In the genomic region with DNA sequence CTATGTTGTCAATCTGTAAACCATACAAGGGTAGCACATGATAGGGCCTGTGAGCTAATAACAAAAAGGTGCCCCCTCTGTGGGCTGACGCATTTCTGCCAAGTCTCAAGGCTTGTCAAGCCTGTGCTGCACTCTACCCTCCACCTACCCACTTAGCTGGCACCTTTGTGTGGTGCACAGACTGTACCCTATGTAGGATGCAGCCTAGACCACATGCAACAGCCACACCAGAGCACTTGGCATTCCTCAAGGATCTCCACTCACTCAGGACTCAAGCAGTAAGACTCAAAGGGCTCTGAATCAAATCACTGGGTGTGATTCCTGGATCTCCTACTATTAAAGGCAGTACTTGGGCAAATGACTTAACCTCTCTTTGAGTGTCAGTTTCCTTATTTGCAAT, we compare ENCODE assay signal across 40 cellular contexts.
"Had no signal": no experiment of that assay in that cellular context is flagged by ENCODE, and none has a peak within 500 bp of the region (broad histone marks: within the 10 kb centered on the region; RNA-seq: fewer than 3 reads in every experiment).

No MANE protein-coding gene starts in this region.

- DNase-seq: activated effector memory CD4-positive, alpha-beta T cell treated with anti-CD3 and anti-CD28 coated beads, Interleukin-2, amount 50 U/mL, for 16 hours; activated effector memory CD4-positive, alpha-beta T cell treated with Interleukin-2 at 50 U/mL for 16 hours; activated gamma-delta T cell; activated gamma-delta T cell treated with Interleukin-2 at 50 U/mL for 16 hours; activated naive CD4-positive, alpha-beta T cell; activated naive CD4-positive, alpha-beta T cell treated with anti-CD3 and anti-CD28 coated beads for 36 hours; activated naive CD4-positive, alpha-beta T cell treated with anti-CD3 and anti-CD28 coated beads, Interleukin-2, amount 10 ng/mL, durations not matched to agents 7 days and 5 days; activated naive CD4-positive, alpha-beta T cell treated with anti-CD3 and anti-CD28 coated beads, Interleukin-2, amount 50 U/mL, for 16 hours; activated naive CD4-positive, alpha-beta T cell treated with Interleukin-2 at 50 U/mL for 16 hours; activated naive CD8-positive, alpha-beta T cell treated with anti-CD3 and anti-CD28 coated beads for 36 hours; activated naive CD8-positive, alpha-beta T cell treated with anti-CD3 and anti-CD28 coated beads, Interleukin-2, amount 10 ng/mL, durations not matched to agents 7 days and 5 days; activated naive CD8-positive, alpha-beta T cell treated with anti-CD3 and anti-CD28 coated beads, Interleukin-2, amount 50 U/mL, for 24 hours; activated T-cell treated with anti-CD3 and anti-CD28 coated beads for 4 hours; activated T-cell treated with anti-CD3 and anti-CD28 coated beads, Interleukin-2, amount 50 U/mL, for 1 hour; activated T-cell treated with anti-CD3 and anti-CD28 coated beads, Interleukin-2, amount 50 U/mL, for 24 hours; activated T-cell treated with anti-CD3 and anti-CD28 coated beads, Interleukin-2, amount 50 U/mL, for 4 hours; activated T-cell treated with anti-CD3 and anti-CD28 coated beads, Interleukin-2, amount 50 U/mL, for 48 hours; activated T-cell treated with anti-CD3 and anti-CD28 coated beads, Interleukin-2, amount 50 U/mL, for 72 hours; adrenal gland; amniotic stem cell; amygdala; anterior cingulate cortex; aorta; body of pancreas; brain microvascular endothelial cell; central memory CD4-positive, alpha-beta T cell; cerebellar nuclear complex had no signal

- H3K36me3 ChIP-seq: adrenal gland, ascending aorta, brain microvascular endothelial cell, breast epithelium, cardiac muscle cell had no signal

- H3K4me1 Mint-ChIP-seq: activated naive CD4-positive, alpha-beta T cell treated with anti-CD3 and anti-CD28 coated beads, Interleukin-2, amount 10 ng/mL, durations not matched to agents 7 days and 5 days; activated naive CD4-positive, alpha-beta T cell treated with anti-CD3 and anti-CD28 coated beads, Interleukin-2, amount 50 U/mL, for 24 hours; activated naive CD8-positive, alpha-beta T cell treated with anti-CD3 and anti-CD28 coated beads for 36 hours; activated naive CD8-positive, alpha-beta T cell treated with anti-CD3 and anti-CD28 coated beads, Interleukin-2, amount 10 ng/mL, durations not matched to agents 7 days and 5 days; activated naive CD8-positive, alpha-beta T cell treated with anti-CD3 and anti-CD28 coated beads, Interleukin-2, amount 50 U/mL, for 24 hours; activated T-helper 17 cell treated with anti-CD3 and anti-CD28 coated beads, Interleukin-2, amount 50 U/mL, for 72 hours; central memory CD8-positive, alpha-beta T cell had no signal

- H3K27me3 Mint-ChIP-seq: activated naive CD8-positive, alpha-beta T cell treated with anti-CD3 and anti-CD28 coated beads for 36 hours had no signal

- H3K4me3 ChIP-seq: adrenal gland, ascending aorta, body of pancreas, breast epithelium, cardiac muscle cell had no signal

- ATAC-seq: activated naive CD4-positive, alpha-beta T cell treated with anti-CD3 and anti-CD28 coated beads, Interleukin-2, amount 50 U/mL, for 72 hours; activated naive CD8-positive, alpha-beta T cell treated with anti-CD3 and anti-CD28 coated beads, Interleukin-2, amount 50 U/mL, for 24 hours; activated T-cell treated with anti-CD3 and anti-CD28 coated beads, Interleukin-2, amount 50 U/mL, for 4 hours; activated T-cell treated with anti-CD3 and anti-CD28 coated beads, Interleukin-2, amount 50 U/mL, for 72 hours; activated T-helper 17 cell treated with anti-CD3 and anti-CD28 coated beads, Interleukin-2, amount 50 U/mL, for 72 hours; body of pancreas had no signal

- H3K9me3 ChIP-seq: adrenal gland, ascending aorta, body of pancreas, breast epithelium had no signal

- FAIRE-seq: astrocyte, bronchial epithelial cell had no signal

- H3K36me3 Mint-ChIP-seq: activated naive CD4-positive, alpha-beta T cell treated with anti-CD3 and anti-CD28 coated beads, Interleukin-2, amount 10 ng/mL, durations not matched to agents 7 days and 5 days; activated naive CD4-positive, alpha-beta T cell treated with anti-CD3 and anti-CD28 coated beads, Interleukin-2, amount 50 U/mL, for 24 hours; activated naive CD4-positive, alpha-beta T cell treated with anti-CD3 and anti-CD28 coated beads, Interleukin-2, amount 50 U/mL, for 72 hours; activated naive CD8-positive, alpha-beta T cell; activated naive CD8-positive, alpha-beta T cell treated with anti-CD3 and anti-CD28 coated beads for 36 hours; activated naive CD8-positive, alpha-beta T cell treated with anti-CD3 and anti-CD28 coated beads, Interleukin-2, amount 10 ng/mL, durations not matched to agents 7 days and 5 days; brain had no signal

- H3K4me1 ChIP-seq: adrenal gland, ascending aorta, body of pancreas, breast epithelium had no signal

- H3K27ac ChIP-seq: adrenal gland, ascending aorta, body of pancreas, brain microvascular endothelial cell, breast epithelium, cardiac muscle cell had no signal

- H3K27ac Mint-ChIP-seq: activated naive CD4-positive, alpha-beta T cell treated with anti-CD3 and anti-CD28 coated beads for 36 hours; activated naive CD4-positive, alpha-beta T cell treated with anti-CD3 and anti-CD28 coated beads, Interleukin-2, amount 10 ng/mL, durations not matched to agents 7 days and 5 days; activated naive CD4-positive, alpha-beta T cell treated with anti-CD3 and anti-CD28 coated beads, Interleukin-2, amount 50 U/mL, for 24 hours; activated naive CD4-positive, alpha-beta T cell treated with anti-CD3 and anti-CD28 coated beads, Interleukin-2, amount 50 U/mL, for 72 hours; activated naive CD8-positive, alpha-beta T cell; activated naive CD8-positive, alpha-beta T cell treated with anti-CD3 and anti-CD28 coated beads for 36 hours; activated naive CD8-positive, alpha-beta T cell treated with anti-CD3 and anti-CD28 coated beads, Interleukin-2, amount 10 ng/mL, durations not matched to agents 7 days and 5 days; activated naive CD8-positive, alpha-beta T cell treated with anti-CD3 and anti-CD28 coated beads, Interleukin-2, amount 50 U/mL, for 24 hours; activated T-cell treated with anti-CD3 and anti-CD28 coated beads, Interleukin-2, amount 50 U/mL, for 24 hours; activated T-cell treated with anti-CD3 and anti-CD28 coated beads, Interleukin-2, amount 50 U/mL, for 72 hours; activated T-helper 1 cell treated with anti-CD3 and anti-CD28 coated beads, Interleukin-12 subunit alpha, Interleukin-12 subunit beta, Interleukin-2, Interleukin-4 antibody, amounts not matched to agents 30 ng/mL and 10 ng/mL and 1 ng/mL, durations not matched to agents 14 hours and 24 hours and 36 hours; activated T-helper 17 cell treated with anti-CD3 and anti-CD28 coated beads, Interleukin-2, amount 50 U/mL, for 72 hours; activated T-helper 2 cell treated with anti-CD3 and anti-CD28 coated beads, Interferon-gamma antibody, Interleukin-2, Interleukin-4, amounts not matched to agents 10 μg/mL and 5 μg/mL and 100 μg/mL, durations not matched to agents 14 hours and 24 hours and 36 hours; brain had no signal

- H3K4me3 Mint-ChIP-seq: activated naive CD4-positive, alpha-beta T cell treated with anti-CD3 and anti-CD28 coated beads for 36 hours; activated naive CD4-positive, alpha-beta T cell treated with anti-CD3 and anti-CD28 coated beads, Interleukin-2, amount 10 ng/mL, durations not matched to agents 7 days and 5 days; activated naive CD4-positive, alpha-beta T cell treated with anti-CD3 and anti-CD28 coated beads, Interleukin-2, amount 50 U/mL, for 24 hours; activated naive CD8-positive, alpha-beta T cell; activated naive CD8-positive, alpha-beta T cell treated with anti-CD3 and anti-CD28 coated beads for 36 hours; activated naive CD8-positive, alpha-beta T cell treated with anti-CD3 and anti-CD28 coated beads, Interleukin-2, amount 10 ng/mL, durations not matched to agents 7 days and 5 days; activated naive CD8-positive, alpha-beta T cell treated with anti-CD3 and anti-CD28 coated beads, Interleukin-2, amount 50 U/mL, for 24 hours; activated T-cell treated with anti-CD3 and anti-CD28 coated beads, Interleukin-2, amount 50 U/mL, for 24 hours; activated T-cell treated with anti-CD3 and anti-CD28 coated beads, Interleukin-2, amount 50 U/mL, for 4 hours; activated T-cell treated with anti-CD3 and anti-CD28 coated beads, Interleukin-2, amount 50 U/mL, for 72 hours; activated T-helper 1 cell treated with anti-CD3 and anti-CD28 coated beads, Interleukin-12 subunit alpha, Interleukin-12 subunit beta, Interleukin-2, Interleukin-4 antibody, amounts not matched to agents 30 ng/mL and 10 ng/mL and 1 ng/mL, durations not matched to agents 14 hours and 24 hours and 36 hours; activated T-helper 17 cell treated with anti-CD3 and anti-CD28 coated beads, Interleukin-2, amount 50 U/mL, for 72 hours; brain; central memory CD8-positive, alpha-beta T cell had no signal

- H3K27me3 ChIP-seq: adrenal gland, ascending aorta, body of pancreas, brain microvascular endothelial cell, breast epithelium had no signal

- H3K9me3 Mint-ChIP-seq: activated naive CD4-positive, alpha-beta T cell treated with anti-CD3 and anti-CD28 coated beads for 36 hours; activated naive CD4-positive, alpha-beta T cell treated with anti-CD3 and anti-CD28 coated beads, Interleukin-2, amount 10 ng/mL, durations not matched to agents 7 days and 5 days; activated naive CD4-positive, alpha-beta T cell treated with anti-CD3 and anti-CD28 coated beads, Interleukin-2, amount 50 U/mL, for 24 hours; activated naive CD4-positive, alpha-beta T cell treated with anti-CD3 and anti-CD28 coated beads, Interleukin-2, amount 50 U/mL, for 72 hours; activated naive CD8-positive, alpha-beta T cell treated with anti-CD3 and anti-CD28 coated beads for 36 hours; activated naive CD8-positive, alpha-beta T cell treated with anti-CD3 and anti-CD28 coated beads, Interleukin-2, amount 10 ng/mL, durations not matched to agents 7 days and 5 days; activated naive CD8-positive, alpha-beta T cell treated with anti-CD3 and anti-CD28 coated beads, Interleukin-2, amount 50 U/mL, for 24 hours; activated T-cell treated with anti-CD3 and anti-CD28 coated beads, Interleukin-2, amount 50 U/mL, for 24 hours; activated T-cell treated with anti-CD3 and anti-CD28 coated beads, Interleukin-2, amount 50 U/mL, for 4 hours; activated T-cell treated with anti-CD3 and anti-CD28 coated beads, Interleukin-2, amount 50 U/mL, for 72 hours; activated T-helper 1 cell treated with anti-CD3 and anti-CD28 coated beads, Interleukin-12 subunit alpha, Interleukin-12 subunit beta, Interleukin-2, Interleukin-4 antibody, amounts not matched to agents 30 ng/mL and 10 ng/mL and 1 ng/mL, durations not matched to agents 14 hours and 24 hours and 36 hours; activated T-helper 17 cell treated with anti-CD3 and anti-CD28 coated beads, Interleukin-2, amount 50 U/mL, for 72 hours; activated T-helper 2 cell treated with anti-CD3 and anti-CD28 coated beads, Interferon-gamma antibody, Interleukin-2, Interleukin-4, amounts not matched to agents 10 μg/mL and 5 μg/mL and 100 μg/mL, durations not matched to agents 14 hours and 24 hours and 36 hours; central memory CD8-positive, alpha-beta T cell had no signal
